Comparison of ENCODE assay signal across 16 cellular contexts in the genomic region with DNA sequence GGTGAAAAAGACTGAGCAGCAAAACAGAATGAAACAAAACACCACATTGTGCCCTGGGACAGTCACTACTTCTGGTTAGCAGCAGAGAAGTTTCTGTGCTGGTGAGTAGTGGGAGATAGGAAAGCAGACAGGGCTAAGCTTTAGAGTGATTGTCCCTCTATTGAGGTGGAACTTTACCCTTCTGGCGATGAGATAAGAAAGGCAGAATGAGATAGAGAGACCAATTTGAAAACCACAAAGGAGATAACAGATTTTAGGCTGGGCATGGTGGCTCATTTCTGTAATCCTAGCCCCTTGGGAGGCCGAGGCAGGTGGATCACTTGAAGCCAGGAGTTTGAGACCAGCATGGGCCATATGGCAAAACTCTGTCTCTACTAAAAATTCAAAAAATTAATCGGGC.
"Had no signal": no experiment of that assay in that cellular context is flagged by ENCODE, and none has a peak within 500 bp of the region (broad histone marks: within the 10 kb centered on the region; RNA-seq: fewer than 3 reads in every experiment).

No MANE protein-coding gene starts in this region.

- H3K4me1 Mint-ChIP-seq: activated CD4-positive, alpha-beta T cell treated with anti-CD3 and anti-CD28 coated beads, Interleukin-2, amount 10 ng/mL, durations not matched to agents 24 days and 14 days; memory B cell; naive thymus-derived CD4-positive, alpha-beta T cell had no signal

- H3K27me3 ChIP-seq: body of pancreas, esophagus squamous epithelium, tibial nerve, uterus had no signal

- H3K36me3 Mint-ChIP-seq: memory B cell had no signal

- H3K9me3 ChIP-seq: body of pancreas, esophagus squamous epithelium, psoas muscle, uterus had no signal

- H3K4me3 ChIP-seq: body of pancreas, esophagus squamous epithelium, psoas muscle, tibial nerve, uterus had no signal

- H3K27ac Mint-ChIP-seq: activated CD4-positive, alpha-beta T cell treated with anti-CD3 and anti-CD28 coated beads, Interleukin-2, amount 10 ng/mL, durations not matched to agents 24 days and 14 days; activated CD8-positive, alpha-beta T cell treated with anti-CD3 and anti-CD28 coated beads for 36 hours; activated naive CD4-positive, alpha-beta T cell treated with anti-CD3 and anti-CD28 coated beads for 36 hours; activated T-helper 2 cell treated with anti-CD3 and anti-CD28 coated beads, Interferon-gamma antibody, Interleukin-2, Interleukin-4, amounts not matched to agents 10 μg/mL and 5 μg/mL and 100 μg/mL, durations not matched to agents 14 hours and 24 hours and 36 hours; memory B cell; naive thymus-derived CD4-positive, alpha-beta T cell; stimulated activated naive CD8-positive, alpha-beta T cell treated with anti-CD3 and anti-CD28 coated beads, Interleukin-15, Interleukin-2, amounts not matched to agents 100 ng/mL and 50 ng/mL, for 24 hours had no signal

- H3K27ac ChIP-seq: body of pancreas, esophagus squamous epithelium, psoas muscle, tibial nerve, uterus had no signal

- H3K4me1 ChIP-seq: body of pancreas, esophagus squamous epithelium, psoas muscle, tibial nerve, uterus had no signal

- H3K4me3 Mint-ChIP-seq: activated CD4-positive, alpha-beta T cell treated with anti-CD3 and anti-CD28 coated beads, Interleukin-2, amount 10 ng/mL, durations not matched to agents 24 days and 14 days; activated CD8-positive, alpha-beta T cell treated with anti-CD3 and anti-CD28 coated beads for 36 hours; activated naive CD4-positive, alpha-beta T cell treated with anti-CD3 and anti-CD28 coated beads for 36 hours; effector memory CD8-positive, alpha-beta T cell; memory B cell; naive thymus-derived CD4-positive, alpha-beta T cell; stimulated activated naive CD8-positive, alpha-beta T cell treated with anti-CD3 and anti-CD28 coated beads, Interleukin-15, Interleukin-2, amounts not matched to agents 100 ng/mL and 50 ng/mL, for 24 hours had no signal

- DNase-seq: activated CD4-positive, alpha-beta T cell treated with anti-CD3 and anti-CD28 coated beads, Interleukin-2, amount 10 ng/mL, durations not matched to agents 24 days and 14 days; activated CD8-positive, alpha-beta T cell treated with anti-CD3 and anti-CD28 coated beads for 36 hours; activated naive CD4-positive, alpha-beta T cell treated with anti-CD3 and anti-CD28 coated beads for 36 hours; activated T-cell treated with anti-CD3 and anti-CD28 coated beads, Interleukin-2, amount 50 U/mL, for 1 hour; body of pancreas; dermis blood vessel endothelial cell; effector memory CD8-positive, alpha-beta T cell; esophagus squamous epithelium; naive thymus-derived CD4-positive, alpha-beta T cell; psoas muscle; right cardiac atrium; uterus had no signal

- H3K27me3 Mint-ChIP-seq: activated CD4-positive, alpha-beta T cell treated with anti-CD3 and anti-CD28 coated beads, Interleukin-2, amount 10 ng/mL, durations not matched to agents 24 days and 14 days; stimulated activated naive CD8-positive, alpha-beta T cell treated with anti-CD3 and anti-CD28 coated beads, Interleukin-15, Interleukin-2, amounts not matched to agents 100 ng/mL and 50 ng/mL, for 24 hours had no signal

- H3K36me3 ChIP-seq: esophagus squamous epithelium, tibial nerve, uterus had no signal

- H3K9me3 Mint-ChIP-seq: activated CD4-positive, alpha-beta T cell treated with anti-CD3 and anti-CD28 coated beads, Interleukin-2, amount 10 ng/mL, durations not matched to agents 24 days and 14 days had no signal
